Comparison of ENCODE assay signal across 1 cellular context in the genomic region with DNA sequence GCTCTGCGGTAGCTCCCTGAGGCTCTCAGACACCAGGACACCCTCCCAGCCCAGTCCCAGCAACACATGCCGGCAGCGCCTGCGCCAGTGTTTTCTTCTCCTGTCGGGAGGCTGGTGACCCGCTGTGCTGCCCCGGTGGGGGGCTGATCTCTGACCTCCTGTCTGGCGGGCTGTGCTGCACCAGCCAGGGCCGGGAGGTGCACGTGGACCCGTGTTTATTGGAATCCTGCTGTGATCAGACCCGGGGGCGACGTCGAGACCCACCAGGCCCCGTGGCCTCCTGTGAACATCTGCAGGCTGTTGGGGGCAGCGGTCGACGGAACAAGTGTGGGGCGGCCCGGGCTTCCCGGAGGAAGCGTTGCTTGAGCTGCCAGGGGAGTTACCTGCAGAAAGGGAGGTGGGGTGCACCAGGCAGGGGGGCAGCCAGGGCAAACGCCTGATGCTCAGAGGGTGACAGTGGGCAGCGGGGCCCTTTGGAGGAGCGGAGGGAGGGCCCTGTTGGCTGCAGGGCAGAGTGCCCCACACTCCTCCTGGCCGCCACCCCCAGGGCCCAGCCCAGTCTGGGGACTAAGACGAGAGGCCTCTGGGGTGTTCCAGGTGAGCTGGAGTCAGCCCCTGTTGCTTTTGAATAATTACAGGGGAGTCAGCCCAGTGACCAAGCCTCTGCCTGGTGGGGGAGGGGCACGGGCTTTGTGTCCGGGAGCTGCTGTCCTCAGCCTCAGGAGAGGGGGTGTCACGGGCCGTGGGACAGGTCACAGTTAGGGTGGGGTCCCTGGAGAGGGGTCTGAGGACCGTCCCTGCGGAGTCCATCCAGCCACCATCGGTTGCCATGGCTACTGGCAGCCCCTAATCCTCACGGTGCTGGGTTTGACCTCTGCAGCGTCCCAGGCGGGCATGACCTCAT.
TF ChIP-seq lines count a peak whose summit lies in the region.

No MANE protein-coding gene starts in this region.

TF ChIP-seq in GM23338, 12 proteins besides CTCF, POLR2A, EP300 and RAD21 (continued from another document):
- TF ChIP-seq, protein P1, sequence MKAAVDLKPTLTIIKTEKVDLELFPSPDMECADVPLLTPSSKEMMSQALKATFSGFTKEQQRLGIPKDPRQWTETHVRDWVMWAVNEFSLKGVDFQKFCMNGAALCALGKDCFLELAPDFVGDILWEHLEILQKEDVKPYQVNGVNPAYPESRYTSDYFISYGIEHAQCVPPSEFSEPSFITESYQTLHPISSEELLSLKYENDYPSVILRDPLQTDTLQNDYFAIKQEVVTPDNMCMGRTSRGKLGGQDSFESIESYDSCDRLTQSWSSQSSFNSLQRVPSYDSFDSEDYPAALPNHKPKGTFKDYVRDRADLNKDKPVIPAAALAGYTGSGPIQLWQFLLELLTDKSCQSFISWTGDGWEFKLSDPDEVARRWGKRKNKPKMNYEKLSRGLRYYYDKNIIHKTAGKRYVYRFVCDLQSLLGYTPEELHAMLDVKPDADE (IDR thresholded peaks at IDR 0.05), result no peak
- TF ChIP-seq ZNF331 (CRISPR knock-in tag; IDR thresholded peaks at IDR 0.05; ENCODE audit: low read depth) (no peak), NANOG (IDR thresholded peaks at IDR 0.05; ENCODE audit: borderline replicate concordance) (no peak), CREB1 (CRISPR knock-in tag; IDR thresholded peaks at IDR 0.05; ENCODE audit: low read depth) (no peak), JUNB (IDR thresholded peaks at IDR 0.05; ENCODE audit: unreplicated experiment) (no peak), EZH2 (IDR thresholded peaks at IDR 0.05; ENCODE audit: low read depth, unreplicated experiment) (no peak)
- TF ChIP-seq, protein P2, sequence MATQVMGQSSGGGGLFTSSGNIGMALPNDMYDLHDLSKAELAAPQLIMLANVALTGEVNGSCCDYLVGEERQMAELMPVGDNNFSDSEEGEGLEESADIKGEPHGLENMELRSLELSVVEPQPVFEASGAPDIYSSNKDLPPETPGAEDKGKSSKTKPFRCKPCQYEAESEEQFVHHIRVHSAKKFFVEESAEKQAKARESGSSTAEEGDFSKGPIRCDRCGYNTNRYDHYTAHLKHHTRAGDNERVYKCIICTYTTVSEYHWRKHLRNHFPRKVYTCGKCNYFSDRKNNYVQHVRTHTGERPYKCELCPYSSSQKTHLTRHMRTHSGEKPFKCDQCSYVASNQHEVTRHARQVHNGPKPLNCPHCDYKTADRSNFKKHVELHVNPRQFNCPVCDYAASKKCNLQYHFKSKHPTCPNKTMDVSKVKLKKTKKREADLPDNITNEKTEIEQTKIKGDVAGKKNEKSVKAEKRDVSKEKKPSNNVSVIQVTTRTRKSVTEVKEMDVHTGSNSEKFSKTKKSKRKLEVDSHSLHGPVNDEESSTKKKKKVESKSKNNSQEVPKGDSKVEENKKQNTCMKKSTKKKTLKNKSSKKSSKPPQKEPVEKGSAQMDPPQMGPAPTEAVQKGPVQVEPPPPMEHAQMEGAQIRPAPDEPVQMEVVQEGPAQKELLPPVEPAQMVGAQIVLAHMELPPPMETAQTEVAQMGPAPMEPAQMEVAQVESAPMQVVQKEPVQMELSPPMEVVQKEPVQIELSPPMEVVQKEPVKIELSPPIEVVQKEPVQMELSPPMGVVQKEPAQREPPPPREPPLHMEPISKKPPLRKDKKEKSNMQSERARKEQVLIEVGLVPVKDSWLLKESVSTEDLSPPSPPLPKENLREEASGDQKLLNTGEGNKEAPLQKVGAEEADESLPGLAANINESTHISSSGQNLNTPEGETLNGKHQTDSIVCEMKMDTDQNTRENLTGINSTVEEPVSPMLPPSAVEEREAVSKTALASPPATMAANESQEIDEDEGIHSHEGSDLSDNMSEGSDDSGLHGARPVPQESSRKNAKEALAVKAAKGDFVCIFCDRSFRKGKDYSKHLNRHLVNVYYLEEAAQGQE (IDR thresholded peaks at IDR 0.05; ENCODE audit: unreplicated experiment), result no peak
